13 cellular contexts compared by ENCODE assay signal in the genomic region with DNA sequence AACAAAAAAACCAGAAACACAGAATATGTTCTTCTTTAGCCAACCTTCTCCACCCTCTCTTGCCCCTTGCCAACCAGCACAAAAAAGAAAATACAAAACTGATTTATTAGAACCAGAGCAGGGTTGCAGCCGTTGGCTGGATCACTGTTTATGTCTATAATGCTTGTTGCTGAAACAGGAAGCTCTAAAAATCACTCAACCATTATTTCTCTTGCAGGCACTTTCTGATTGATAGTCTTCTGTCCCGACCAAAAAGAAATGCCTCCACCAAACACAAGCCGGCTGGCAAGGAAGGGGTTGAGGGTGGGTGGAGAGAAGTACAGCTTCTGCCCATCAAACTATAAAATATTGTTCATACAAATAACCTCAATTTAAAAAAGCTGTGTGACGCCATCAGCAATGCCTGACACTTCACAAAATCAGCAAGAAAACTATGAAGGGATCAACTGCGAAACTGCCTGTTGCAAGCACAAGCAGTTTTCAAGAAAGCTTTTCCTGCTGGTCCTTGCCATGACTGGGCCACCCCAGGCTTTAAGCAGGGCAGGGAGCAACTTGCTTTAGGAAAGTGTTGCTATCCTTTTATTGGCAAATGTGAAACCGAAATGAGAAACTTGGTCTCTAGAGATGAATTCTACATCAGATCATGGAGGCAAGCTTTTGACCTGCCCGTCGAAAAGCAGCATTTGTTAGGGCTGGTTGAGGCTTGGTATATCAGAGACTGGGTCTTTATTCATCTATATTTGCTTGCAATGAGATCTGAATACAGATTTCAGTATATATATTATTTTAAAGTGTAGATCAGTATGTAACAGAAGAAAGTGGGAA.
DNase-seq lines count a peak whose midpoint lies in the region; ATAC-seq and TF ChIP-seq lines count a peak whose summit lies in the region.
"Had no signal": no experiment of that assay in that cellular context is flagged by ENCODE, and none has a peak within 500 bp of the region (broad histone marks: within the 10 kb centered on the region; RNA-seq: fewer than 3 reads in every experiment).

No MANE protein-coding gene starts in this region.

- H3K27me3 Mint-ChIP-seq in IgD-negative memory B cell, result no peaks in the 10 kb centered on the region
- H3K27me3 Mint-ChIP-seq: stimulated activated naive CD8-positive, alpha-beta T cell treated with anti-CD3 and anti-CD28 coated beads, Interleukin-15, amount 100 ng/mL, for 72 hours had no signal

- H3K27me3 ChIP-seq in BLaER1, result no peaks in the 10 kb centered on the region
- no peaks in the 10 kb centered on the region for H3K27me3 ChIP-seq in left lung
- no peaks in the 10 kb centered on the region for H3K27me3 ChIP-seq in A673 (replicated peaks; ENCODE audit: insufficient read depth, low read depth, low read length, poor library complexity)

- H3K36me3 ChIP-seq in BLaER1 (peaks cover 92% of the 10 kb centered on the region), left lung (peaks cover 3 to 93% of the 10 kb centered on the region in 2 donors), A673 (ENCODE audit: insufficient read depth, low read length, poor library complexity, severe bottlenecking) (no peaks in the 10 kb centered on the region)

- H4K20me1 ChIP-seq in BLaER1, result peaks cover 100% of the 10 kb centered on the region

- BruUV-seq in A673 (replicated peaks; lab: Mats Ljungman, UMichigan), result no TSS peak

- peaks cover 5% of the 10 kb centered on the region for H3K36me3 Mint-ChIP-seq in IgD-negative memory B cell

- DNase-seq in left lung (no peak), HEK293T (ENCODE audit: extremely low spot score) (no peak), nucleus accumbens (lab: John Stamatoyannopoulos, UW) (no peak), A673 (ENCODE audit: low spot score) (no peak)
- DNase-seq in stimulated activated CD4-positive, alpha-beta T cell treated with anti-CD3 and anti-CD28 coated beads, Interleukin-4, amount 100 ng/mL, for 4 hours, result no peak
- DNase-seq: activated CD4-positive, CD25-positive, alpha-beta regulatory T cell; left cardiac atrium; NCI-H69; stimulated activated naive CD8-positive, alpha-beta T cell treated with anti-CD3 and anti-CD28 coated beads, Interleukin-15, amount 100 ng/mL, for 72 hours had no signal

- H3K27ac Mint-ChIP-seq in IgD-negative memory B cell, result peak overlapping the region; percentile 24 to 92 (median 75)

- H3K4me3 ChIP-seq in BLaER1, result no peak overlapping the region
- H3K4me3 ChIP-seq in left lung, result no peak overlapping the region
- H3K4me3 ChIP-seq in A673 (ENCODE audit: low read depth, low read length, poor library complexity, severe bottlenecking), result no peak overlapping the region

- intact Hi-C loops in left lung (cut with DNase I) (no loop called here), A673 (cut with micrococcal nuclease; ENCODE audit: unreplicated experiment) (no loop called here)

- POLR2A ChIA-PET in HEK293T (lab: Yijun Ruan, JAX), result interaction anchor here (1.2 kb wide), 1 partner anchor 14 kb away, joined by 5 read pairs; no protein-coding TSS in a partner anchor
- POLR2A ChIA-PET in A673 (lab: Charles Lee; ENCODE audit: low non-redundant PET), result no interaction called here

- H3K9ac ChIP-seq in BLaER1, result no peak overlapping the region

- H3K4me3 Mint-ChIP-seq in IgD-negative memory B cell, result peak overlapping the region; percentile 43 to 91 (median 82)
- H3K4me3 Mint-ChIP-seq: stimulated activated naive CD8-positive, alpha-beta T cell treated with anti-CD3 and anti-CD28 coated beads, Interleukin-15, amount 100 ng/mL, for 72 hours had no signal

- CTCF ChIA-PET in HEK293T (lab: Yijun Ruan, JAX), result no interaction called here
- CTCF ChIA-PET in A673 (lab: Charles Lee), result interaction anchor here (0.5 kb wide), 1 partner anchor 431 kb away, joined by 3 read pairs; no protein-coding TSS in a partner anchor

- peaks cover 100% of the 10 kb centered on the region for H3K4me1 ChIP-seq in BLaER1
- peaks cover 20 to 58% of the 10 kb centered on the region in 2 donors for H3K4me1 ChIP-seq in left lung
- no peaks in the 10 kb centered on the region for H3K4me1 ChIP-seq in A673 (ENCODE audit: insufficient read depth, low read length, poor library complexity, severe bottlenecking)

- H3K4me2 ChIP-seq in BLaER1, result peak overlapping the region; percentile 67

- TF ChIP-seq CTCF in left lung (IDR thresholded peaks at IDR 0.05) (no peak), A673 (conservative IDR thresholded peaks at IDR 0.05; ENCODE audit: low read depth, low read length) (no peak)

- 0 out of 2 replicates have a peak overlapping the region, but pooled peaks have one; percentile 5 for H3K27ac ChIP-seq in BLaER1
- H3K27ac ChIP-seq in left lung, result peak overlapping the region; percentile 0 to 4
- H3K27ac ChIP-seq in A673 (ENCODE audit: low read depth, low read length, poor library complexity, severe bottlenecking), result no peak overlapping the region

- peak; percentile 78 for ATAC-seq in GM18907 (IDR thresholded peaks at IDR 0.05; ENCODE audit: unreplicated experiment)
- no peak for ATAC-seq in left lung
- ATAC-seq: esophagus mucosa; stimulated activated naive CD8-positive, alpha-beta T cell treated with anti-CD3 and anti-CD28 coated beads, Interleukin-15, amount 100 ng/mL, for 72 hours had no signal

- peaks cover 13 to 17% (median 13%) of the 10 kb centered on the region in 3 donors for H3K4me1 Mint-ChIP-seq in IgD-negative memory B cell

- H3K9me3 ChIP-seq in BLaER1 (no peaks in the 10 kb centered on the region), left lung (no peaks in the 10 kb centered on the region), A673 (ENCODE audit: low read depth, low read length, poor library complexity, severe bottlenecking) (no peaks in the 10 kb centered on the region)

- no peaks in the 10 kb centered on the region for H3K9me3 Mint-ChIP-seq in IgD-negative memory B cell
- H3K9me3 Mint-ChIP-seq: stimulated activated naive CD8-positive, alpha-beta T cell treated with anti-CD3 and anti-CD28 coated beads, Interleukin-15, amount 100 ng/mL, for 72 hours had no signal

TF ChIP-seq in HEK293T, 16 proteins besides CTCF, POLR2A, EP300 and RAD21:
- TF ChIP-seq SP1 (IDR thresholded peaks at IDR 0.05) (no peak), FOXK2 (IDR thresholded peaks at IDR 0.05) (no peak), ZNF384 (IDR thresholded peaks at IDR 0.05) (no peak), NFRKB (IDR thresholded peaks at IDR 0.05) (no peak), FOXA1 (IDR thresholded peaks at IDR 0.05) (no peak), CTBP1 (IDR thresholded peaks at IDR 0.05; ENCODE audit: borderline replicate concordance) (no peak), ELF4 (IDR thresholded peaks at IDR 0.05) (no peak), SUZ12 (IDR thresholded peaks at IDR 0.05) (no peak), FOXM1 (IDR thresholded peaks at IDR 0.05; ENCODE audit: borderline replicate concordance) (no peak), BHLHE40 (IDR thresholded peaks at IDR 0.05; ENCODE audit: borderline replicate concordance) (no peak), ARNT (IDR thresholded peaks at IDR 0.05) (no peak)
TF ChIP-seq in HEK293T: peak in this region for 0.
